In the genomic region with DNA sequence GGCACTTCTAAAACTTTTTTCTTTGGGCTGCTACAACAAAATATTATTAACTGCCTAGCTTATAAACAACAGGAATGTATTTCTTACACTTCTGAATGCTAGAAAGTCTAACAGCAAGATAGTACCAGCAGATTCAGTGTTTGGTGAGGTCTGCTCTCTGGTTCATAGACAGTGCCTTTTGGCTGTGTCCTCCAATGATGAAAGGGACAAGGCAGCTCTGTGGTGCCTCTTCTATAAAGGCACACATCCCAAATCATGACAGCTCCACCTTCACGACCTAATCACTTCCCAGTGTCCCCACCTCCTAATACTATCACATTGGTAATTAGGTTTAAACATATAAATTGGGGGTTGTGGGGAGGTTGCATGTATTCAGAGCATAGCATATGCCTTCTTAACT, we compare ENCODE assay signal across 20 cellular contexts. TPM values are rescaled to one million over a fixed set of nuclear protein-coding genes. Genes with fewer than 3 reads are reported as not detected.
"Had no signal": no experiment of that assay in that cellular context is flagged by ENCODE, and none has a peak within 500 bp of the region (broad histone marks: within the 10 kb centered on the region; RNA-seq: fewer than 3 reads in every experiment).

No MANE protein-coding gene starts in this region.

- H3K4me3 Mint-ChIP-seq: activated CD8-positive, alpha-beta memory T cell treated with anti-CD3 and anti-CD28 coated beads, Interleukin-2, amount 10 ng/mL, durations not matched to agents 7 days and 5 days; activated naive CD4-positive, alpha-beta T cell treated with anti-CD3 and anti-CD28 coated beads, Interleukin-2, amount 50 U/mL, for 24 hours; activated T-cell treated with anti-CD3 and anti-CD28 coated beads, Interleukin-2, amount 50 U/mL, for 24 hours; central memory CD8-positive, alpha-beta T cell; effector memory CD8-positive, alpha-beta T cell; memory B cell had no signal

- H3K9me3 ChIP-seq: body of pancreas, gastroesophageal sphincter, left lung, psoas muscle, sigmoid colon had no signal

- H3K4me1 Mint-ChIP-seq: memory B cell, nephron had no signal

- H3K36me3 ChIP-seq: gastroesophageal sphincter, left lung, sigmoid colon had no signal

- H3K9me3 Mint-ChIP-seq: activated naive CD4-positive, alpha-beta T cell treated with anti-CD3 and anti-CD28 coated beads, Interleukin-2, amount 50 U/mL, for 24 hours; activated T-cell treated with anti-CD3 and anti-CD28 coated beads, Interleukin-2, amount 50 U/mL, for 24 hours; central memory CD8-positive, alpha-beta T cell; dendritic cell treated with granulocyte-macrophage colony-stimulating factor and Interleukin-4, amounts not matched to agents 40 ng/mL and 50 ng/mL, for 4 days; effector memory CD8-positive, alpha-beta T cell; memory B cell; nephron had no signal

- DNase-seq: activated CD4-positive, CD25-positive, alpha-beta regulatory T cell; activated CD8-positive, alpha-beta memory T cell treated with anti-CD3 and anti-CD28 coated beads, Interleukin-2, amount 10 ng/mL, durations not matched to agents 7 days and 5 days; activated effector memory CD4-positive, alpha-beta T cell treated with Interleukin-2 at 50 U/mL for 16 hours; activated T-cell treated with anti-CD3 and anti-CD28 coated beads, Interleukin-2, amount 50 U/mL, for 24 hours; amniotic stem cell; effector memory CD8-positive, alpha-beta T cell; islet precursor cell; left lung; psoas muscle; sigmoid colon; stimulated activated CD4-positive, alpha-beta T cell treated with anti-CD3 and anti-CD28 coated beads, Interleukin-12 subunit alpha, Interleukin-12 subunit beta, amount 100 ng/mL, for 4 hours; stimulated activated naive CD4-positive, alpha-beta T cell treated with Interleukin-2 at 50 U/mL for 16 hours had no signal

- H3K27ac Mint-ChIP-seq: activated CD8-positive, alpha-beta memory T cell treated with anti-CD3 and anti-CD28 coated beads, Interleukin-2, amount 10 ng/mL, durations not matched to agents 7 days and 5 days; activated naive CD4-positive, alpha-beta T cell treated with anti-CD3 and anti-CD28 coated beads, Interleukin-2, amount 50 U/mL, for 24 hours; activated T-cell treated with anti-CD3 and anti-CD28 coated beads, Interleukin-2, amount 50 U/mL, for 24 hours; dendritic cell treated with granulocyte-macrophage colony-stimulating factor and Interleukin-4, amounts not matched to agents 40 ng/mL and 50 ng/mL, for 4 days; memory B cell; nephron had no signal

- H3K4me3 ChIP-seq: body of pancreas, left lung had no signal

- H3K36me3 Mint-ChIP-seq: activated CD8-positive, alpha-beta memory T cell treated with anti-CD3 and anti-CD28 coated beads, Interleukin-2, amount 10 ng/mL, durations not matched to agents 7 days and 5 days; activated naive CD4-positive, alpha-beta T cell treated with anti-CD3 and anti-CD28 coated beads, Interleukin-2, amount 50 U/mL, for 24 hours; memory B cell had no signal

- H3K27me3 Mint-ChIP-seq: activated CD8-positive, alpha-beta memory T cell treated with anti-CD3 and anti-CD28 coated beads, Interleukin-2, amount 10 ng/mL, durations not matched to agents 7 days and 5 days; activated naive CD4-positive, alpha-beta T cell treated with anti-CD3 and anti-CD28 coated beads, Interleukin-2, amount 50 U/mL, for 24 hours; activated T-cell treated with anti-CD3 and anti-CD28 coated beads, Interleukin-2, amount 50 U/mL, for 24 hours; central memory CD8-positive, alpha-beta T cell; dendritic cell treated with granulocyte-macrophage colony-stimulating factor and Interleukin-4, amounts not matched to agents 40 ng/mL and 50 ng/mL, for 4 days; effector memory CD8-positive, alpha-beta T cell; memory B cell had no signal

- H3K4me1 ChIP-seq: body of pancreas had no signal

- H3K27me3 ChIP-seq: body of pancreas, gastroesophageal sphincter, left lung, sigmoid colon had no signal

- H3K27ac ChIP-seq: body of pancreas, epithelial cell of prostate, gastroesophageal sphincter, left lung, psoas muscle, sigmoid colon had no signal

RNA-seq across cellular contexts. Expression of gene KCNT2, which starts 53.1 kb away (rescaled TPM):
- total RNA-seq: activated CD8-positive, alpha-beta memory T cell treated with anti-CD3 and anti-CD28 coated beads, Interleukin-2, amount 10 ng/mL, durations not matched to agents 7 days and 5 days had no signal
